ENCODE assay signal across 1 cellular context in genomic region chr20:62900052-62900691, GRCh38.
TF ChIP-seq lines count a peak whose summit lies in the region.

No MANE protein-coding gene starts in this region.

TF ChIP-seq in HepG2, 621 proteins besides CTCF, POLR2A, EP300 and RAD21 (continued from another document and continues in another):
- TF ChIP-seq, protein P1, sequence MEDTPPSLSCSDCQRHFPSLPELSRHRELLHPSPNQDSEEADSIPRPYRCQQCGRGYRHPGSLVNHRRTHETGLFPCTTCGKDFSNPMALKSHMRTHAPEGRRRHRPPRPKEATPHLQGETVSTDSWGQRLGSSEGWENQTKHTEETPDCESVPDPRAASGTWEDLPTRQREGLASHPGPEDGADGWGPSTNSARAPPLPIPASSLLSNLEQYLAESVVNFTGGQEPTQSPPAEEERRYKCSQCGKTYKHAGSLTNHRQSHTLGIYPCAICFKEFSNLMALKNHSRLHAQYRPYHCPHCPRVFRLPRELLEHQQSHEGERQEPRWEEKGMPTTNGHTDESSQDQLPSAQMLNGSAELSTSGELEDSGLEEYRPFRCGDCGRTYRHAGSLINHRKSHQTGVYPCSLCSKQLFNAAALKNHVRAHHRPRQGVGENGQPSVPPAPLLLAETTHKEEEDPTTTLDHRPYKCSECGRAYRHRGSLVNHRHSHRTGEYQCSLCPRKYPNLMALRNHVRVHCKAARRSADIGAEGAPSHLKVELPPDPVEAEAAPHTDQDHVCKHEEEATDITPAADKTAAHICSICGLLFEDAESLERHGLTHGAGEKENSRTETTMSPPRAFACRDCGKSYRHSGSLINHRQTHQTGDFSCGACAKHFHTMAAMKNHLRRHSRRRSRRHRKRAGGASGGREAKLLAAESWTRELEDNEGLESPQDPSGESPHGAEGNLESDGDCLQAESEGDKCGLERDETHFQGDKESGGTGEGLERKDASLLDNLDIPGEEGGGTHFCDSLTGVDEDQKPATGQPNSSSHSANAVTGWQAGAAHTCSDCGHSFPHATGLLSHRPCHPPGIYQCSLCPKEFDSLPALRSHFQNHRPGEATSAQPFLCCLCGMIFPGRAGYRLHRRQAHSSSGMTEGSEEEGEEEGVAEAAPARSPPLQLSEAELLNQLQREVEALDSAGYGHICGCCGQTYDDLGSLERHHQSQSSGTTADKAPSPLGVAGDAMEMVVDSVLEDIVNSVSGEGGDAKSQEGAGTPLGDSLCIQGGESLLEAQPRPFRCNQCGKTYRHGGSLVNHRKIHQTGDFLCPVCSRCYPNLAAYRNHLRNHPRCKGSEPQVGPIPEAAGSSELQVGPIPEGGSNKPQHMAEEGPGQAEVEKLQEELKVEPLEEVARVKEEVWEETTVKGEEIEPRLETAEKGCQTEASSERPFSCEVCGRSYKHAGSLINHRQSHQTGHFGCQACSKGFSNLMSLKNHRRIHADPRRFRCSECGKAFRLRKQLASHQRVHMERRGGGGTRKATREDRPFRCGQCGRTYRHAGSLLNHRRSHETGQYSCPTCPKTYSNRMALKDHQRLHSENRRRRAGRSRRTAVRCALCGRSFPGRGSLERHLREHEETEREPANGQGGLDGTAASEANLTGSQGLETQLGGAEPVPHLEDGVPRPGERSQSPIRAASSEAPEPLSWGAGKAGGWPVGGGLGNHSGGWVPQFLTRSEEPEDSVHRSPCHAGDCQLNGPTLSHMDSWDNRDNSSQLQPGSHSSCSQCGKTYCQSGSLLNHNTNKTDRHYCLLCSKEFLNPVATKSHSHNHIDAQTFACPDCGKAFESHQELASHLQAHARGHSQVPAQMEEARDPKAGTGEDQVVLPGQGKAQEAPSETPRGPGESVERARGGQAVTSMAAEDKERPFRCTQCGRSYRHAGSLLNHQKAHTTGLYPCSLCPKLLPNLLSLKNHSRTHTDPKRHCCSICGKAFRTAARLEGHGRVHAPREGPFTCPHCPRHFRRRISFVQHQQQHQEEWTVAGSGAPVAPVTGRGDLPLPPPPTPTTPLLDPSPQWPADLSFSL (CRISPR knock-in tag; IDR thresholded peaks at IDR 0.05) = no peak
- TF ChIP-seq YY1 (IDR thresholded peaks at IDR 0.05; ENCODE audit: insufficient read depth, insufficient replicate concordance, low read depth, low read length) (no peak), NCOA5 (CRISPR knock-in tag; IDR thresholded peaks at IDR 0.05) (peak; percentile 79), NR2F1 (CRISPR knock-in tag; IDR thresholded peaks at IDR 0.05) (peak in 1 of 2 experiments; percentile 45; a peak in 2 of 4 replicates), ZNF879 (CRISPR knock-in tag; IDR thresholded peaks at IDR 0.05) (no peak), ZNF543 (CRISPR knock-in tag; IDR thresholded peaks at IDR 0.05) (no peak; the same call in 1 of the 2 replicates), ZNF383 (CRISPR knock-in tag; IDR thresholded peaks at IDR 0.05; ENCODE audit: borderline replicate concordance) (no peak), ZNF766 (CRISPR knock-in tag; IDR thresholded peaks at IDR 0.05; ENCODE audit: borderline replicate concordance) (no peak; the same call in none of the 2 replicates), REL (CRISPR knock-in tag; conservative IDR thresholded peaks at IDR 0.05) (peak; percentile 83; the same call in 1 of the 2 replicates), ZUFSP (CRISPR knock-in tag; IDR thresholded peaks at IDR 0.05; ENCODE audit: borderline replicate concordance) (no peak), RBFOX2 (IDR thresholded peaks at IDR 0.05; ENCODE audit: low read depth, low read length) (no peak), ZNF784 (CRISPR knock-in tag; IDR thresholded peaks at IDR 0.05; ENCODE audit: borderline replicate concordance) (peak; percentile 16; the same call in 1 of the 2 replicates), NFYC (CRISPR knock-in tag; IDR thresholded peaks at IDR 0.05) (peak; percentile 56), NR2F6 (IDR thresholded peaks at IDR 0.05) (no peak), NR2F6 (CRISPR knock-in tag; IDR thresholded peaks at IDR 0.05) (no peak), ZNF558 (CRISPR knock-in tag; IDR thresholded peaks at IDR 0.05; ENCODE audit: borderline replicate concordance) (no peak), ZNF503 (CRISPR knock-in tag; IDR thresholded peaks at IDR 0.05) (peak; percentile 75; the same call in 1 of the 2 replicates), MED8 (CRISPR knock-in tag; IDR thresholded peaks at IDR 0.05; ENCODE audit: insufficient replicate concordance) (no peak), ZNF704 (CRISPR knock-in tag; IDR thresholded peaks at IDR 0.05; ENCODE audit: borderline replicate concordance) (peak; percentile 29; the same call in 1 of the 2 replicates), FOSL1 (CRISPR knock-in tag; IDR thresholded peaks at IDR 0.05; ENCODE audit: borderline replicate concordance) (peak; percentile 24; the same call in 1 of the 2 replicates), KMT2A (CRISPR knock-in tag; IDR thresholded peaks at IDR 0.05) (peak; percentile 62), ZNF33B (CRISPR knock-in tag; IDR thresholded peaks at IDR 0.05) (no peak), XBP1 (CRISPR knock-in tag; IDR thresholded peaks at IDR 0.05) (peak; percentile 81; the same call in 1 of the 2 replicates), ZNF292 (CRISPR knock-in tag; IDR thresholded peaks at IDR 0.05; ENCODE audit: borderline replicate concordance, low read depth) (peak; percentile 70; the same call in 1 of the 2 replicates), ZSCAN22 (CRISPR knock-in tag; IDR thresholded peaks at IDR 0.05) (peak; percentile 31; the same call in 1 of the 2 replicates), ZNF678 (CRISPR knock-in tag; IDR thresholded peaks at IDR 0.05) (0 out of 2 replicates have a peak, but pooled peaks have one; percentile 63)
- TF ChIP-seq, protein P2, sequence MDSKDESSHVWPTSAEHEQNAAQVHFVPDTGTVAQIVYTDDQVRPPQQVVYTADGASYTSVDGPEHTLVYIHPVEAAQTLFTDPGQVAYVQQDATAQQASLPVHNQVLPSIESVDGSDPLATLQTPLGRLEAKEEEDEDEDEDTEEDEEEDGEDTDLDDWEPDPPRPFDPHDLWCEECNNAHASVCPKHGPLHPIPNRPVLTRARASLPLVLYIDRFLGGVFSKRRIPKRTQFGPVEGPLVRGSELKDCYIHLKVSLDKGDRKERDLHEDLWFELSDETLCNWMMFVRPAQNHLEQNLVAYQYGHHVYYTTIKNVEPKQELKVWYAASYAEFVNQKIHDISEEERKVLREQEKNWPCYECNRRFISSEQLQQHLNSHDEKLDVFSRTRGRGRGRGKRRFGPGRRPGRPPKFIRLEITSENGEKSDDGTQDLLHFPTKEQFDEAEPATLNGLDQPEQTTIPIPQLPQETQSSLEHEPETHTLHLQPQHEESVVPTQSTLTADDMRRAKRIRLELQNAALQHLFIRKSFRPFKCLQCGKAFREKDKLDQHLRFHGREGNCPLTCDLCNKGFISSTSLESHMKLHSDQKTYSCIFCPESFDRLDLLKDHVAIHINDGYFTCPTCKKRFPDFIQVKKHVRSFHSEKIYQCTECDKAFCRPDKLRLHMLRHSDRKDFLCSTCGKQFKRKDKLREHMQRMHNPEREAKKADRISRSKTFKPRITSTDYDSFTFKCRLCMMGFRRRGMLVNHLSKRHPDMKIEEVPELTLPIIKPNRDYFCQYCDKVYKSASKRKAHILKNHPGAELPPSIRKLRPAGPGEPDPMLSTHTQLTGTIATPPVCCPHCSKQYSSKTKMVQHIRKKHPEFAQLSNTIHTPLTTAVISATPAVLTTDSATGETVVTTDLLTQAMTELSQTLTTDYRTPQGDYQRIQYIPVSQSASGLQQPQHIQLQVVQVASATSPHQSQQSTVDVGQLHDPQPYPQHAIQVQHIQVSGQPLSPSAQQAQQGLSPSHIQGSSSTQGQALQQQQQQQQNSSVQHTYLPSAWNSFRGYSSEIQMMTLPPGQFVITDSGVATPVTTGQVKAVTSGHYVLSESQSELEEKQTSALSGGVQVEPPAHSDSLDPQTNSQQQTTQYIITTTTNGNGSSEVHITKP (CRISPR knock-in tag; IDR thresholded peaks at IDR 0.05; ENCODE audit: low read depth) = no peak
- TF ChIP-seq, protein P3, sequence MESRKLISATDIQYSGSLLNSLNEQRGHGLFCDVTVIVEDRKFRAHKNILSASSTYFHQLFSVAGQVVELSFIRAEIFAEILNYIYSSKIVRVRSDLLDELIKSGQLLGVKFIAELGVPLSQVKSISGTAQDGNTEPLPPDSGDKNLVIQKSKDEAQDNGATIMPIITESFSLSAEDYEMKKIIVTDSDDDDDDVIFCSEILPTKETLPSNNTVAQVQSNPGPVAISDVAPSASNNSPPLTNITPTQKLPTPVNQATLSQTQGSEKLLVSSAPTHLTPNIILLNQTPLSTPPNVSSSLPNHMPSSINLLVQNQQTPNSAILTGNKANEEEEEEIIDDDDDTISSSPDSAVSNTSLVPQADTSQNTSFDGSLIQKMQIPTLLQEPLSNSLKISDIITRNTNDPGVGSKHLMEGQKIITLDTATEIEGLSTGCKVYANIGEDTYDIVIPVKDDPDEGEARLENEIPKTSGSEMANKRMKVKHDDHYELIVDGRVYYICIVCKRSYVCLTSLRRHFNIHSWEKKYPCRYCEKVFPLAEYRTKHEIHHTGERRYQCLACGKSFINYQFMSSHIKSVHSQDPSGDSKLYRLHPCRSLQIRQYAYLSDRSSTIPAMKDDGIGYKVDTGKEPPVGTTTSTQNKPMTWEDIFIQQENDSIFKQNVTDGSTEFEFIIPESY (CRISPR knock-in tag; IDR thresholded peaks at IDR 0.05) = peak; percentile 34
- TF ChIP-seq, protein P4, sequence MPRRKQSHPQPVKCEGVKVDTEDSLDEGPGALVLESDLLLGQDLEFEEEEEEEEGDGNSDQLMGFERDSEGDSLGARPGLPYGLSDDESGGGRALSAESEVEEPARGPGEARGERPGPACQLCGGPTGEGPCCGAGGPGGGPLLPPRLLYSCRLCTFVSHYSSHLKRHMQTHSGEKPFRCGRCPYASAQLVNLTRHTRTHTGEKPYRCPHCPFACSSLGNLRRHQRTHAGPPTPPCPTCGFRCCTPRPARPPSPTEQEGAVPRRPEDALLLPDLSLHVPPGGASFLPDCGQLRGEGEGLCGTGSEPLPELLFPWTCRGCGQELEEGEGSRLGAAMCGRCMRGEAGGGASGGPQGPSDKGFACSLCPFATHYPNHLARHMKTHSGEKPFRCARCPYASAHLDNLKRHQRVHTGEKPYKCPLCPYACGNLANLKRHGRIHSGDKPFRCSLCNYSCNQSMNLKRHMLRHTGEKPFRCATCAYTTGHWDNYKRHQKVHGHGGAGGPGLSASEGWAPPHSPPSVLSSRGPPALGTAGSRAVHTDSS (CRISPR knock-in tag; conservative IDR thresholded peaks at IDR 0.05) = no peak
- TF ChIP-seq, protein P5, sequence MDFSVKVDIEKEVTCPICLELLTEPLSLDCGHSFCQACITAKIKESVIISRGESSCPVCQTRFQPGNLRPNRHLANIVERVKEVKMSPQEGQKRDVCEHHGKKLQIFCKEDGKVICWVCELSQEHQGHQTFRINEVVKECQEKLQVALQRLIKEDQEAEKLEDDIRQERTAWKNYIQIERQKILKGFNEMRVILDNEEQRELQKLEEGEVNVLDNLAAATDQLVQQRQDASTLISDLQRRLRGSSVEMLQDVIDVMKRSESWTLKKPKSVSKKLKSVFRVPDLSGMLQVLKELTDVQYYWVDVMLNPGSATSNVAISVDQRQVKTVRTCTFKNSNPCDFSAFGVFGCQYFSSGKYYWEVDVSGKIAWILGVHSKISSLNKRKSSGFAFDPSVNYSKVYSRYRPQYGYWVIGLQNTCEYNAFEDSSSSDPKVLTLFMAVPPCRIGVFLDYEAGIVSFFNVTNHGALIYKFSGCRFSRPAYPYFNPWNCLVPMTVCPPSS (IDR thresholded peaks at IDR 0.05) = no peak
